ENCODE assay signal across 25 cellular contexts in the genomic region with DNA sequence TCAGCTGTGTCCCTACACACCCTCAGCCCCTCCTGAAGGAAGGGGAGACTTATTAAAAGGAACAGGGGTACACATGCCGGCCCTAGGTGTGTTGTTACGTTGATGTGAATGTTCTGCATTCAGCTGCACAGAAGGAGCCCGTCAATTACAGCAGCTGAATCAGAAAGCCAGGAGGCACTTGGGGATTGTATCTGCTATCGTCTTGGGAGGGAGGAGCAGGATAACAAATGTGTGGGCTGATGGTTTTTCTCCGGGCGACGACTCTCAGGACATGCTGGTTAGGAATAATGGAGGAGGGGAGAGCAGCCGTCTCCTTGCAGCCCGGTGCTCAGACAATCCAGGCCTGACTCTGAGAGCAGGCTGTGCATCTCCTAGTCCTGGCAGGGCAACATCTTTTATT. TPM values are rescaled to one million over a fixed set of nuclear protein-coding genes. Genes with fewer than 3 reads are reported as not detected.
DNase-seq lines count a peak whose midpoint lies in the region; ATAC-seq and TF ChIP-seq lines count a peak whose summit lies in the region.
"Had no signal": no experiment of that assay in that cellular context is flagged by ENCODE, and none has a peak within 500 bp of the region (broad histone marks: within the 10 kb centered on the region; RNA-seq: fewer than 3 reads in every experiment).

No MANE protein-coding gene starts in this region.

- H3K9ac ChIP-seq in mesendoderm (ENCODE audit: low read length) = no peak overlapping the region
- H3K9ac ChIP-seq: KMS-11 had no signal

- H4K5ac ChIP-seq in mesendoderm (ENCODE audit: low read length) = no peak overlapping the region

- no peaks in the 10 kb centered on the region for H3K79me1 ChIP-seq in mesendoderm (ENCODE audit: low read length)

- H3K9me3 Mint-ChIP-seq in nephron progenitor cell = no peaks in the 10 kb centered on the region
- H3K9me3 Mint-ChIP-seq: CD4-positive, CD25-positive, alpha-beta regulatory T cell; HFFc6; IgD-negative memory B cell had no signal

- H3K23ac ChIP-seq in mesendoderm (ENCODE audit: low read length) = no peak overlapping the region

- no peak overlapping the region for H3K4me2 ChIP-seq in mesendoderm (ENCODE audit: low read length)
- H3K4me2 ChIP-seq: KMS-11, PC-9 had no signal

- ATAC-seq in aorta (ENCODE audit: low FRiP score) = no peak
- ATAC-seq in HG02678 (IDR thresholded peaks at IDR 0.05; ENCODE audit: unreplicated experiment) = no peak

- H2BK15ac ChIP-seq in mesendoderm (replicated peaks; ENCODE audit: low read depth) = no peak overlapping the region

- no peak overlapping the region for H3K4me3 ChIP-seq in fibroblast of pulmonary artery (replicated peaks; ENCODE audit: low read depth, low read length)
- H3K4me3 ChIP-seq in aorta (ENCODE audit: low read length in 2 of 2) = no peak overlapping the region
- no peak overlapping the region for H3K4me3 ChIP-seq in mesendoderm (ENCODE audit: low read length)
- H3K4me3 ChIP-seq: HAP-1, PC-9, SK-N-MC had no signal

- no peaks in the 10 kb centered on the region for H3K4me1 ChIP-seq in aorta (ENCODE audit: control insufficient read depth in 1 of 2, insufficient read depth in 2 of 2, low read length in 2 of 2)
- no peaks in the 10 kb centered on the region for H3K4me1 ChIP-seq in mesendoderm (ENCODE audit: control insufficient read depth, low read depth, low read length)
- H3K4me1 ChIP-seq: HAP-1 had no signal

- no peak overlapping the region for H4K8ac ChIP-seq in mesendoderm (ENCODE audit: low read depth, low read length)

- H3K18ac ChIP-seq in mesendoderm (ENCODE audit: low read length) = no peak overlapping the region

- H3K36me3 Mint-ChIP-seq in nephron progenitor cell (ENCODE audit: low read depth) = peaks cover 5% of the 10 kb centered on the region

- peak; percentile 48 for DNase-seq in NCI-H2227 (lab: John Stamatoyannopoulos, UW; ENCODE audit: unreplicated experiment)
- no peak for DNase-seq in NCI-H2227 treated with DMSO at 0.1 percent for 48 hours (lab: John Stamatoyannopoulos, UW)
- peak; percentile 16 for DNase-seq in fibroblast of pulmonary artery (ENCODE audit: low read depth)
- no peak for DNase-seq in nephron progenitor cell
- peak; percentile 5 to 43 for DNase-seq in aorta
- no peak for DNase-seq in COLO668 (lab: John Stamatoyannopoulos, UW; ENCODE audit: unreplicated experiment)
- DNase-seq in mesendoderm = no peak
- DNase-seq: 8988T; ACHN; CD4-positive, CD25-positive, alpha-beta regulatory T cell; COR-L47; DMS53; GOT3; HFFc6; MM.1S; NCI-H2029; NCI-H446; NCI-H524 treated with DMSO at 0.1 percent for 48 hours; PC-9; SHP77 had no signal

- H3K27me3 Mint-ChIP-seq in nephron progenitor cell (ENCODE audit: low read depth, poor library complexity) = no peaks in the 10 kb centered on the region
- H3K27me3 Mint-ChIP-seq: CD4-positive, CD25-positive, alpha-beta regulatory T cell; IgD-negative memory B cell had no signal

- H3K27ac Mint-ChIP-seq in nephron progenitor cell = peak overlapping the region; percentile 75
- H3K27ac Mint-ChIP-seq: CD4-positive, CD25-positive, alpha-beta regulatory T cell; HFFc6; IgD-negative memory B cell had no signal

- 80 to 82% methylated on average over 9 of the region's 9 CpGs for WGBS in aorta, 2 donors
- no CpG with 5 or more reads among the region's 9 CpGs for WGBS in mesendoderm (ENCODE audit: extremely low coverage, insufficient coverage, low lambda C conversion rate)

- no peaks in the 10 kb centered on the region for H3K79me2 ChIP-seq in mesendoderm (ENCODE audit: control insufficient read depth, insufficient read depth, low read length)

- H3K36me3 ChIP-seq in aorta (ENCODE audit: control insufficient read depth in 1 of 2, insufficient read depth in 2 of 2, low read length in 1 of 2) (peaks cover 0 to 3% of the 10 kb centered on the region in 2 donors), mesendoderm (ENCODE audit: control insufficient read depth, insufficient read depth, low read length) (no peaks in the 10 kb centered on the region)
- H3K36me3 ChIP-seq: HAP-1 had no signal

- no peak overlapping the region for H2BK5ac ChIP-seq in mesendoderm (ENCODE audit: low read length)

- H3K27ac ChIP-seq in aorta (ENCODE audit: low read depth in 1 of 2, low read length in 2 of 2) (no peak overlapping the region), mesendoderm (ENCODE audit: low read depth, low read length) (no peak overlapping the region)
- H3K27ac ChIP-seq: KMS-11, PC-9, SK-N-MC had no signal

- H3K9me3 ChIP-seq in aorta (ENCODE audit: control insufficient read depth, low read length) = no peaks in the 10 kb centered on the region
- H3K9me3 ChIP-seq: HAP-1 had no signal

- H3K4me3 Mint-ChIP-seq in nephron progenitor cell = no peak overlapping the region
- H3K4me3 Mint-ChIP-seq: CD4-positive, CD25-positive, alpha-beta regulatory T cell; HFFc6; IgD-negative memory B cell had no signal

- peaks cover 10% of the 10 kb centered on the region for H3K4me1 Mint-ChIP-seq in nephron progenitor cell
- H3K4me1 Mint-ChIP-seq: CD4-positive, CD25-positive, alpha-beta regulatory T cell had no signal

- no peak overlapping the region for H3K4ac ChIP-seq in mesendoderm (ENCODE audit: low read depth, low read length)

- no peak overlapping the region for H2BK120ac ChIP-seq in mesendoderm (ENCODE audit: low read depth, low read length)

- H3K56ac ChIP-seq in mesendoderm (ENCODE audit: low read length) = no peak overlapping the region

- TF ChIP-seq CTCF in fibroblast of pulmonary artery (IDR thresholded peaks at IDR 0.05; ENCODE audit: low read length, missing control alignments) = no peak
- TF ChIP-seq CTCF in nephron progenitor cell (IDR thresholded peaks at IDR 0.05) = no peak

- H2AK5ac ChIP-seq in mesendoderm (ENCODE audit: low read length) = no peak overlapping the region

- H3K27me3 ChIP-seq in aorta (ENCODE audit: control insufficient read depth in 1 of 2, insufficient read depth in 2 of 2, low read length in 1 of 2) (no peaks in the 10 kb centered on the region), mesendoderm (ENCODE audit: insufficient read depth, low read length, poor library complexity) (no peaks in the 10 kb centered on the region)

- intact Hi-C loops in aorta (cut with DNase I) = no loop called here

RNA-seq across cellular contexts. Expression of gene PEPD, which starts 25.6 kb away (rescaled TPM):
- total RNA-seq in aorta = 10 to 100 TPM; 54.3 to 56.6 TPM
- polyA plus RNA-seq in aorta = 100 to 1,000 TPM in 1 of 2 donors, 10 to 100 TPM in 1; 48.2 to 186 TPM
- 51.5 TPM for polyA plus RNA-seq in mesendoderm (2013, experiment 1 of 2)
- 50.2 TPM for polyA plus RNA-seq in mesendoderm (2013, experiment 2 of 2)

Comparison
In these comparisons a context has a peak if more than half of its experiments do, and no peak if none do; other contexts are left out.
1. DNase-seq: peak in NCI-H2227 (single experiment), fibroblast of pulmonary artery (single experiment) and aorta (2 of 2); none in NCI-H2227 treated with DMSO at 0.1 percent for 48 hours (single experiment), nephron progenitor cell (single experiment), COLO668 (single experiment) and mesendoderm (single experiment).